Comparison of ENCODE assay signal across 9 cellular contexts in the genomic region with DNA sequence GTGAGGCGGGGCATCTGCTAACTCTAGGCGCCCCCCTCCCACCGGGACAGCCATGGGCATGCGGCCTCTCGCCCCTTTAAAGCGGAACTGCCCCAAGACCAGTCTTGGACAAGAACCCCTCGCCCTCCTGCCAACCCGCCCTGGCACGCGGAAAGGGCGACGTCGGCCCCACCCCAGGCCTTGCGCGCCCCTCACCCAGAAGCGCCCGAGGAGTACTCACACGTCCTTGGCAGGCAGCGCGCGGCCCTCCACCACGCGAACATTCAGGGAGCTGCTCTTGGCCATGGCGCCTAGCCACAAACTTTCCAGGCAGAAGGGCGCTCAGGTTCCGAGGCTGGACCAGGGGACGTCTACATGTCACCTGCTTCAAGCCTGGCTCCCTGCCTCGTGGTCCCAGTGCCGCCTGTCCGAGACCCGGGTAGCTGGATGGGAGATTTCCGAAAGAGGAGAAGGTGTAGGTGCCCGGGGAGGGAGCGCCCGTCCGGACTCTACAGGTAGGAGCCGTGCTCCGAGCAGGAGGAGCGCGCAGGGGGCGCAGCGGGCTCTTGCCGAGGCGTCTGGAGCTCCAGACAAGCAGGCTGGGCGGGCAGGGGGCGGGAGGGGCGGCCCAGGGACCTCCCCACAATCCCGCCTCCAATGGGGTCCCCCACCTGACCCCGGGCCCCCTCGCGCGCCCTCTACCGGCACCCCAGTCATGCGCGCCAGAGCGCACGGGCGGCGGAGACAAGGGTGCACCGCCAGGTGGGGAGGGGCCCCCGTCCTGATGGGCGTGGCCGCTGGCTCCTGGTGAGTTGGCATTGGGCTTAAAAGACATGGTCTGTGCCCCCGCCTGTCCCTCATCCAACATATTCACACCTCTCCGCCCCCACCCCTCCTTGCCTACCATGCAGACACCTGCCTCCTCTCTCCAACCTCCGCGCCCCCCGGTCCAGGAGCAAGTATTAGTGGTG. TPM values are rescaled to one million over a fixed set of nuclear protein-coding genes. Genes with fewer than 3 reads are reported as not detected.
DNase-seq lines count a peak whose midpoint lies in the region; ATAC-seq and TF ChIP-seq lines count a peak whose summit lies in the region.
"Had no signal": no experiment of that assay in that cellular context is flagged by ENCODE, and none has a peak within 500 bp of the region (broad histone marks: within the 10 kb centered on the region; RNA-seq: fewer than 3 reads in every experiment).

A gene with protein sequence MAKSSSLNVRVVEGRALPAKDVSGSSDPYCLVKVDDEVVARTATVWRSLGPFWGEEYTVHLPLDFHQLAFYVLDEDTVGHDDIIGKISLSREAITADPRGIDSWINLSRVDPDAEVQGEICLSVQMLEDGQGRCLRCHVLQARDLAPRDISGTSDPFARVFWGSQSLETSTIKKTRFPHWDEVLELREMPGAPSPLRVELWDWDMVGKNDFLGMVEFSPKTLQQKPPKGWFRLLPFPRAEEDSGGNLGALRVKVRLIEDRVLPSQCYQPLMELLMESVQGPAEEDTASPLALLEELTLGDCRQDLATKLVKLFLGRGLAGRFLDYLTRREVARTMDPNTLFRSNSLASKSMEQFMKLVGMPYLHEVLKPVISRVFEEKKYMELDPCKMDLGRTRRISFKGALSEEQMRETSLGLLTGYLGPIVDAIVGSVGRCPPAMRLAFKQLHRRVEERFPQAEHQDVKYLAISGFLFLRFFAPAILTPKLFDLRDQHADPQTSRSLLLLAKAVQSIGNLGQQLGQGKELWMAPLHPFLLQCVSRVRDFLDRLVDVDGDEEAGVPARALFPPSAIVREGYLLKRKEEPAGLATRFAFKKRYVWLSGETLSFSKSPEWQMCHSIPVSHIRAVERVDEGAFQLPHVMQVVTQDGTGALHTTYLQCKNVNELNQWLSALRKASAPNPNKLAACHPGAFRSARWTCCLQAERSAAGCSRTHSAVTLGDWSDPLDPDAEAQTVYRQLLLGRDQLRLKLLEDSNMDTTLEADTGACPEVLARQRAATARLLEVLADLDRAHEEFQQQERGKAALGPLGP (minus strand): TSS at position 584 of the 950 bp plus-strand sequence. CDS start 299 bp downstream, at position 285.

- no peaks in the 10 kb centered on the region for H3K27me3 Mint-ChIP-seq in MCF 10A (ENCODE audit: insufficient read depth, unreplicated experiment)
- H3K27me3 Mint-ChIP-seq in stimulated activated naive B cell treated with anti-CD40 and anti-IgM and Interleukin-4, amounts not matched to agents 10 μg/mL and 1 μg/mL and 100 μg/mL, for 72 hours = no peaks in the 10 kb centered on the region

- peaks cover 8% of the 10 kb centered on the region for H3K4me1 ChIP-seq in mesodermal cell (ENCODE audit: control insufficient read depth, insufficient read depth, low read length, poor library complexity, severe bottlenecking)

- WGBS in mesodermal cell (ENCODE audit: insufficient coverage in 2 of 2), 2 experiments = 19 to 28% methylated on average over 25 to 34 of the region's 68 CpGs

- H3K27ac ChIP-seq in WERI-Rb-1 (no peak within 1 kb of the TSS), mesodermal cell (ENCODE audit: low read depth, low read length, severe bottlenecking) (no peak within 1 kb of the TSS)

- H3K36me3 Mint-ChIP-seq in MCF 10A (ENCODE audit: insufficient read depth, unreplicated experiment) = no peaks in the 10 kb centered on the region
- H3K36me3 Mint-ChIP-seq in stimulated activated naive B cell treated with anti-CD40 and anti-IgM and Interleukin-4, amounts not matched to agents 10 μg/mL and 1 μg/mL and 100 μg/mL, for 72 hours = peaks cover 22 to 25% of the 10 kb centered on the region in 2 donors

- H3K9me3 ChIP-seq in WERI-Rb-1 (ENCODE audit: severe bottlenecking) (no peaks in the 10 kb centered on the region), mesodermal cell (ENCODE audit: control insufficient read depth, low read length) (no peaks in the 10 kb centered on the region)

- ATAC-seq in stimulated activated naive B cell treated with anti-CD40 and anti-IgM and Interleukin-4, amounts not matched to agents 10 μg/mL and 1 μg/mL and 100 μg/mL, for 72 hours (replicated peaks) = peak; percentile 85 to 87
- ATAC-seq in GM21825 (IDR thresholded peaks at IDR 0.05; ENCODE audit: unreplicated experiment) = no peak
- no peak for ATAC-seq in HG02884 (IDR thresholded peaks at IDR 0.05; ENCODE audit: unreplicated experiment)

- no peaks in the 10 kb centered on the region for H3K9me3 Mint-ChIP-seq in MCF 10A (ENCODE audit: unreplicated experiment)
- no peaks in the 10 kb centered on the region for H3K9me3 Mint-ChIP-seq in stimulated activated naive B cell treated with anti-CD40 and anti-IgM and Interleukin-4, amounts not matched to agents 10 μg/mL and 1 μg/mL and 100 μg/mL, for 72 hours

- H3K4me1 Mint-ChIP-seq in MCF 10A (ENCODE audit: insufficient read depth, unreplicated experiment) = peaks cover 5% of the 10 kb centered on the region
- H3K4me1 Mint-ChIP-seq in stimulated activated naive B cell treated with anti-CD40 and anti-IgM and Interleukin-4, amounts not matched to agents 10 μg/mL and 1 μg/mL and 100 μg/mL, for 72 hours = peaks cover 43 to 80% of the 10 kb centered on the region in 2 donors

- peak; percentile 84 for DNase-seq in DMS79 treated with DMSO at 0.1 percent for 48 hours (lab: John Stamatoyannopoulos, UW)
- peak; percentile 40 for DNase-seq in M059J (ENCODE audit: low read depth)
- DNase-seq in WERI-Rb-1 = peak; percentile 87
- DNase-seq in MCF 10A (ENCODE audit: unreplicated experiment) = peak; percentile 52
- peak; percentile 94 for DNase-seq in stimulated activated naive B cell treated with anti-CD40 and anti-IgM and Interleukin-4, amounts not matched to agents 10 μg/mL and 1 μg/mL and 100 μg/mL, for 72 hours
- DNase-seq: IMR-90 had no signal

- POLR2A ChIA-PET in MCF 10A (lab: Yijun Ruan, JAX) = no interaction called here

- CTCF ChIA-PET in MCF 10A (lab: Yijun Ruan, JAX) = interaction anchor here (0.6 to 2.3 kb wide), 11 partner anchors 15 to 1005 kb away, joined by 3 to 12 read pairs (median 3); no protein-coding TSS in a partner anchor

- intact Hi-C loops in MCF 10A (cut with micrococcal nuclease) = no loop called here

- TF ChIP-seq CTCF in WERI-Rb-1 (IDR thresholded peaks at IDR 0.05; ENCODE audit: low read depth, low read length) = peak; percentile 59
- TF ChIP-seq CTCF in MCF 10A (IDR thresholded peaks at IDR 0.05; ENCODE audit: unreplicated experiment) = peak; percentile 47

- peak within 1 kb of the TSS; percentile 46 for H3K4me3 ChIP-seq in WERI-Rb-1 (ENCODE audit: low read depth, low read length)
- H3K4me3 ChIP-seq in mesodermal cell (ENCODE audit: extremely low read depth, insufficient read depth, low read length, poor library complexity, severe bottlenecking) = peak within 1 kb of the TSS; percentile 14

- H3K27me3 ChIP-seq in WERI-Rb-1 (ENCODE audit: insufficient read depth, low read depth, severe bottlenecking) = no peaks in the 10 kb centered on the region

- BruUV-seq in MCF 10A (replicated peaks; lab: Mats Ljungman, UMichigan) = no TSS peak

- H3K27ac Mint-ChIP-seq in MCF 10A (ENCODE audit: low read depth, unreplicated experiment) = no peak within 1 kb of the TSS
- H3K27ac Mint-ChIP-seq in stimulated activated naive B cell treated with anti-CD40 and anti-IgM and Interleukin-4, amounts not matched to agents 10 μg/mL and 1 μg/mL and 100 μg/mL, for 72 hours = peak within 1 kb of the TSS; percentile 99

- H3K4me3 Mint-ChIP-seq in MCF 10A (ENCODE audit: unreplicated experiment) = peak within 1 kb of the TSS; percentile 55
- peak within 1 kb of the TSS; percentile 86 to 96 for H3K4me3 Mint-ChIP-seq in stimulated activated naive B cell treated with anti-CD40 and anti-IgM and Interleukin-4, amounts not matched to agents 10 μg/mL and 1 μg/mL and 100 μg/mL, for 72 hours

- H3K36me3 ChIP-seq in WERI-Rb-1 (no peaks in the 10 kb centered on the region), mesodermal cell (ENCODE audit: control insufficient read depth, insufficient read depth, low read length) (no peaks in the 10 kb centered on the region)

RNA-seq across cellular contexts. Expression of the gene that starts here (rescaled TPM):
- not detected in 2 replicates for total RNA-seq in M059J (2014; rRNA removed; shearing (Covaris generic))
- not detected in 2 replicates for total RNA-seq in MCF 10A (2022)
- 1.5 TPM for polyA plus RNA-seq in mesodermal cell (2013, experiment 1 of 2)
- polyA plus RNA-seq in mesodermal cell (2013, experiment 2 of 2) = 2.2 TPM
- total RNA-seq: IMR-90 had no signal
- polyA plus RNA-seq: IMR-90 had no signal

Comparison
In these comparisons a context has a peak if more than half of its experiments do, and no peak if none do; other contexts are left out.
1. Peak in DNase-seq in M059J; RNA of the gene not detected or under 1 TPM.
2. Peak in DNase-seq in MCF 10A; RNA of the gene not detected or under 1 TPM.
3. DNase-seq: peak in every context shown above with its lines; median percentile 94 in stimulated activated naive B cell treated with anti-CD40 and anti-IgM and Interleukin-4, amounts not matched to agents 10 μg/mL and 1 μg/mL and 100 μg/mL, for 72 hours; 87 in WERI-Rb-1; 84 in DMS79 treated with DMSO at 0.1 percent for 48 hours; 52 in MCF 10A; 40 in M059J.
4. ATAC-seq: peak in stimulated activated naive B cell treated with anti-CD40 and anti-IgM and Interleukin-4, amounts not matched to agents 10 μg/mL and 1 μg/mL and 100 μg/mL, for 72 hours (2 of 2); none in GM21825 (single experiment) and HG02884 (single experiment).